ENCODE assay signal across 8 cellular contexts in the genomic region with DNA sequence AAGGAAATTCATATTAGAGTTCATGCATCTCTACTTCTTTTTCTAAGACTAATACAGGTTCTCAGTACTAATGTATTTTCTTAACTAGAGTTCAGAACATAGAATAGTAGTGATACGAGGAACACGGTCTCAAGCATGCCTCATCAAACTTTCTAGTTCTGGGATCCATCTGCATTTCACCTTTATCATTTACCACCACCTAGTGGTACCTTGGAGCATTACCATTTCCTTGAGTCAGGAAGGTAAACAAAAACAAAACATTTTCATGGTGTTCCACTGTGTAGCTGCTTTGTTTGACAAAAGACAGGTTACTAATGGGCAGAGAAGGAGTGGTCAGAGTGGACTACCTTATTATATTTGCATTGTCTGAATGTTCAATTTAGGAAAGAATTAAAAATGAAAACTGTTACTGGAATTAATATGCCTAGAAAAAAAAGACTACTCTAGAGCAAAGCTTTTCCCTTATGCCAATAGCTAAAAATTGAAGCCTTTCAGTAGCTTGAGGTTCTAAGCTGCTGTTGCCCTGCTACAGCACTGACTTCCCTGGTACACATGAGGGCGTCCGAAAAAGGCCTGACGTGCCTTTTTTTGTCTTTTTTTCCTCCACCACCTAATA. TPM values are rescaled to one million over a fixed set of nuclear protein-coding genes. Genes with fewer than 3 reads are reported as not detected.
DNase-seq lines count a peak whose midpoint lies in the region; ATAC-seq, FAIRE-seq and TF ChIP-seq lines count a peak whose summit lies in the region.

No MANE protein-coding gene starts in this region.

- peak; percentile 76 for TF ChIP-seq CTCF in GM10248 (IDR thresholded peaks at IDR 0.05; ENCODE audit: control extremely low read depth, extremely low read depth, low read depth, missing control alignments)
- peak; percentile 73 to 93 (median 89) for TF ChIP-seq CTCF in heart right ventricle (IDR thresholded peaks at IDR 0.05)

- CTCF ChIA-PET in GM10248 (lab: Yijun Ruan, JAX), result interaction anchor here (0.7 to 6.9 kb wide), 31 partner anchors 10 to 321 kb away, joined by 3 to 102 read pairs (median 4); a partner anchor contains a TSS
- CTCF ChIA-PET in activated CD8-positive, alpha-beta T cell treated with anti-CD3 and anti-CD28 coated beads, Interleukin-2, amount 10 ng/mL, durations not matched to agents 7 days and 5 days (lab: Charles Lee), result interaction anchor here (0.7 to 10.3 kb wide), 26 partner anchors 9 to 305 kb away, joined by 3 to 346 read pairs (median 6); a partner anchor contains a TSS

- no peaks in the 10 kb centered on the region for H3K27me3 ChIP-seq in heart right ventricle

- H3K4me3 Mint-ChIP-seq in activated CD8-positive, alpha-beta T cell treated with anti-CD3 and anti-CD28 coated beads, Interleukin-2, amount 10 ng/mL, durations not matched to agents 7 days and 5 days, result no peak overlapping the region

- H3K4me1 ChIP-seq in heart right ventricle, result peaks cover 0 to 16% (median 0%) of the 10 kb centered on the region in 9 donors

- H3K4me3 ChIP-seq in heart right ventricle, result no peak overlapping the region

- peak overlapping the region in 1 of 10 donors; percentile 41 for H3K27ac ChIP-seq in heart right ventricle

- no peaks in the 10 kb centered on the region for H3K9me3 ChIP-seq in heart right ventricle

- H3K36me3 Mint-ChIP-seq in activated CD8-positive, alpha-beta T cell treated with anti-CD3 and anti-CD28 coated beads, Interleukin-2, amount 10 ng/mL, durations not matched to agents 7 days and 5 days (ENCODE audit: low read depth), result peaks cover 67% of the 10 kb centered on the region

- peak; percentile 84 for ATAC-seq in HG03103 (IDR thresholded peaks at IDR 0.05; ENCODE audit: low read depth, unreplicated experiment)
- peak; percentile 56 for ATAC-seq in activated CD8-positive, alpha-beta T cell treated with anti-CD3 and anti-CD28 coated beads, Interleukin-2, amount 10 ng/mL, durations not matched to agents 7 days and 5 days
- peak in 7 of 8 donors; percentile 66 to 85 (median 71) for ATAC-seq in heart right ventricle

- POLR2A ChIA-PET in GM10248 (lab: Yijun Ruan, JAX), result no interaction called here
- POLR2A ChIA-PET in activated CD8-positive, alpha-beta T cell treated with anti-CD3 and anti-CD28 coated beads, Interleukin-2, amount 10 ng/mL, durations not matched to agents 7 days and 5 days (lab: Charles Lee), result interaction anchor here (0.8 to 1.0 kb wide), 2 partner anchors 10 to 112 kb away, joined by 3 read pairs; no protein-coding TSS in a partner anchor

- H3K27ac Mint-ChIP-seq in activated CD8-positive, alpha-beta T cell treated with anti-CD3 and anti-CD28 coated beads, Interleukin-2, amount 10 ng/mL, durations not matched to agents 7 days and 5 days, result no peak overlapping the region

- H3K27me3 Mint-ChIP-seq in activated CD8-positive, alpha-beta T cell treated with anti-CD3 and anti-CD28 coated beads, Interleukin-2, amount 10 ng/mL, durations not matched to agents 7 days and 5 days (ENCODE audit: low read depth), result no peaks in the 10 kb centered on the region

- H3K9me3 Mint-ChIP-seq in activated CD8-positive, alpha-beta T cell treated with anti-CD3 and anti-CD28 coated beads, Interleukin-2, amount 10 ng/mL, durations not matched to agents 7 days and 5 days (ENCODE audit: insufficient read depth), result no peaks in the 10 kb centered on the region

- WGBS in heart right ventricle, 2 donors, result 59 to 60% methylated on average over 5 of the region's 5 CpGs

- FAIRE-seq in A204.1 (lab: Jason Lieb, UNC), result peak; percentile 92

- intact Hi-C loops in heart right ventricle (cut with DNase I), result loop anchor here (1.0 to 10.0 kb wide), 8 partner anchors 92 to 320 kb away; a partner anchor contains a TSS

- peaks cover 0 to 90% (median 29%) of the 10 kb centered on the region in 9 donors for H3K36me3 ChIP-seq in heart right ventricle

- DNase-seq in GM10248 (ENCODE audit: extremely low spot score) (peak; percentile 55), NCI-H2227 (lab: John Stamatoyannopoulos, UW; ENCODE audit: unreplicated experiment) (peak; percentile 54), heart right ventricle (peak in 1 of 2 donors; percentile 36), renal cortical epithelial cell (ENCODE audit: low read depth) (peak; percentile 72)
- peak; percentile 57 for DNase-seq in activated CD8-positive, alpha-beta T cell treated with anti-CD3 and anti-CD28 coated beads, Interleukin-2, amount 10 ng/mL, durations not matched to agents 7 days and 5 days
- no peak for DNase-seq in stimulated activated CD8-positive, alpha-beta memory T cell treated with anti-CD3 and anti-CD28 coated beads, Interleukin-4, amount 100 ng/mL, for 48 hours

- peaks cover 76% of the 10 kb centered on the region for H3K4me1 Mint-ChIP-seq in activated CD8-positive, alpha-beta T cell treated with anti-CD3 and anti-CD28 coated beads, Interleukin-2, amount 10 ng/mL, durations not matched to agents 7 days and 5 days (ENCODE audit: low read depth)

RNA-seq across cellular contexts. Expression of a gene that starts 44.5 kb away (rescaled TPM):
- 10 to 100 TPM; 24.1 to 25.8 TPM for total RNA-seq in activated CD8-positive, alpha-beta T cell treated with anti-CD3 and anti-CD28 coated beads, Interleukin-2, amount 10 ng/mL, durations not matched to agents 7 days and 5 days
- 10 to 100 TPM; 17.6 to 29.3 (median 24.2) TPM for total RNA-seq in heart right ventricle
- 10 to 100 TPM; 11.9 to 24.0 TPM for polyA plus RNA-seq in heart right ventricle
- 94.6 and 124 TPM in 2 replicates for total RNA-seq in renal cortical epithelial cell
